ENCODE assay signal across 22 cellular contexts in the genomic region with DNA sequence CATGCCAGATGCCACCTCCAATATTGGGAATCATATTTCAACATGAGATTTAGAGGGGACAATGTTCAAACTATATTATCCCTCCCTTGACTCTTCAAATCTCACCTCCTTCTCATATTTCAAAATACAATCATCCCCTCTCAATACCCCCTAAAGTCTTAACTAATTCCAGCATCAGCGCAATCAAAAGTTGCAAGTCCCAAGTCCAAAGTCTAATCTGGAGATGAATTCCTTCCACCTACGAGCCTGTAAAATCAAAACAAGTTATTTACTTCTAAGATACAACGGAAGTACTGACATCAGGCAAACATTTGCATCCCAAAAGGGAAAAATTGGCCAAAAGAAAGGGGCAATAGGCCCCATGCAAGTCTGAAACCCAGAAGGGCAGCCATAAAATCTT.
"Had no signal": no experiment of that assay in that cellular context is flagged by ENCODE, and none has a peak within 500 bp of the region (broad histone marks: within the 10 kb centered on the region; RNA-seq: fewer than 3 reads in every experiment).

No MANE protein-coding gene starts in this region.

- H3K27ac ChIP-seq: coronary artery, dorsolateral prefrontal cortex, esophagus muscularis mucosa, foreskin keratinocyte, gastroesophageal sphincter, heart left ventricle, hepatocyte, left ventricle myocardium inferior, lower lobe of right lung had no signal

- H2AFZ ChIP-seq: hepatocyte had no signal

- H3K4me1 ChIP-seq: esophagus muscularis mucosa, foreskin keratinocyte, gastroesophageal sphincter, lower lobe of right lung had no signal

- ATAC-seq: foreskin keratinocyte, gastroesophageal sphincter, heart left ventricle, left colon, left lobe of liver, lower lobe of right lung, mucosa of descending colon had no signal

- H3K27me3 ChIP-seq: esophagus muscularis mucosa, heart left ventricle had no signal

- H3K4me3 ChIP-seq: coronary artery, dorsolateral prefrontal cortex, esophagus muscularis mucosa, gastroesophageal sphincter, heart left ventricle, hepatocyte, left ventricle myocardium inferior, lower lobe of right lung, mucosa of descending colon had no signal

- H3K9me3 ChIP-seq: esophagus muscularis mucosa, left ventricle myocardium inferior, lower lobe of right lung, mucosa of descending colon had no signal

- H3K36me3 ChIP-seq: esophagus muscularis mucosa, gastroesophageal sphincter, heart left ventricle, left ventricle myocardium inferior, lower lobe of right lung had no signal

- H3K4me2 ChIP-seq: hepatocyte had no signal

- DNase-seq: dermis blood vessel endothelial cell; dorsolateral prefrontal cortex; effector CD4-positive, alpha-beta T cell; effector memory CD4-positive, alpha-beta T cell; foreskin keratinocyte; heart left ventricle; hypothalamus; immature natural killer cell; islet precursor cell; kidney; kidney glomerular epithelial cell; left colon; left ventricle myocardium inferior; lower lobe of right lung; mesenchymal stem cell; mucosa of descending colon; naive B cell had no signal
